ENCODE assay signal across 1 cellular context in genomic region chr14:34063470-34064164, GRCh38.
TF ChIP-seq lines count a peak whose summit lies in the region.

No MANE protein-coding gene starts in this region.

TF ChIP-seq in GM23338, 12 proteins besides CTCF, POLR2A, EP300 and RAD21 (continued from another document):
- TF ChIP-seq, protein P1, sequence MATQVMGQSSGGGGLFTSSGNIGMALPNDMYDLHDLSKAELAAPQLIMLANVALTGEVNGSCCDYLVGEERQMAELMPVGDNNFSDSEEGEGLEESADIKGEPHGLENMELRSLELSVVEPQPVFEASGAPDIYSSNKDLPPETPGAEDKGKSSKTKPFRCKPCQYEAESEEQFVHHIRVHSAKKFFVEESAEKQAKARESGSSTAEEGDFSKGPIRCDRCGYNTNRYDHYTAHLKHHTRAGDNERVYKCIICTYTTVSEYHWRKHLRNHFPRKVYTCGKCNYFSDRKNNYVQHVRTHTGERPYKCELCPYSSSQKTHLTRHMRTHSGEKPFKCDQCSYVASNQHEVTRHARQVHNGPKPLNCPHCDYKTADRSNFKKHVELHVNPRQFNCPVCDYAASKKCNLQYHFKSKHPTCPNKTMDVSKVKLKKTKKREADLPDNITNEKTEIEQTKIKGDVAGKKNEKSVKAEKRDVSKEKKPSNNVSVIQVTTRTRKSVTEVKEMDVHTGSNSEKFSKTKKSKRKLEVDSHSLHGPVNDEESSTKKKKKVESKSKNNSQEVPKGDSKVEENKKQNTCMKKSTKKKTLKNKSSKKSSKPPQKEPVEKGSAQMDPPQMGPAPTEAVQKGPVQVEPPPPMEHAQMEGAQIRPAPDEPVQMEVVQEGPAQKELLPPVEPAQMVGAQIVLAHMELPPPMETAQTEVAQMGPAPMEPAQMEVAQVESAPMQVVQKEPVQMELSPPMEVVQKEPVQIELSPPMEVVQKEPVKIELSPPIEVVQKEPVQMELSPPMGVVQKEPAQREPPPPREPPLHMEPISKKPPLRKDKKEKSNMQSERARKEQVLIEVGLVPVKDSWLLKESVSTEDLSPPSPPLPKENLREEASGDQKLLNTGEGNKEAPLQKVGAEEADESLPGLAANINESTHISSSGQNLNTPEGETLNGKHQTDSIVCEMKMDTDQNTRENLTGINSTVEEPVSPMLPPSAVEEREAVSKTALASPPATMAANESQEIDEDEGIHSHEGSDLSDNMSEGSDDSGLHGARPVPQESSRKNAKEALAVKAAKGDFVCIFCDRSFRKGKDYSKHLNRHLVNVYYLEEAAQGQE (IDR thresholded peaks at IDR 0.05; ENCODE audit: unreplicated experiment) = no peak
- TF ChIP-seq ZNF331 (CRISPR knock-in tag; IDR thresholded peaks at IDR 0.05; ENCODE audit: low read depth) = no peak
- TF ChIP-seq, protein P2, sequence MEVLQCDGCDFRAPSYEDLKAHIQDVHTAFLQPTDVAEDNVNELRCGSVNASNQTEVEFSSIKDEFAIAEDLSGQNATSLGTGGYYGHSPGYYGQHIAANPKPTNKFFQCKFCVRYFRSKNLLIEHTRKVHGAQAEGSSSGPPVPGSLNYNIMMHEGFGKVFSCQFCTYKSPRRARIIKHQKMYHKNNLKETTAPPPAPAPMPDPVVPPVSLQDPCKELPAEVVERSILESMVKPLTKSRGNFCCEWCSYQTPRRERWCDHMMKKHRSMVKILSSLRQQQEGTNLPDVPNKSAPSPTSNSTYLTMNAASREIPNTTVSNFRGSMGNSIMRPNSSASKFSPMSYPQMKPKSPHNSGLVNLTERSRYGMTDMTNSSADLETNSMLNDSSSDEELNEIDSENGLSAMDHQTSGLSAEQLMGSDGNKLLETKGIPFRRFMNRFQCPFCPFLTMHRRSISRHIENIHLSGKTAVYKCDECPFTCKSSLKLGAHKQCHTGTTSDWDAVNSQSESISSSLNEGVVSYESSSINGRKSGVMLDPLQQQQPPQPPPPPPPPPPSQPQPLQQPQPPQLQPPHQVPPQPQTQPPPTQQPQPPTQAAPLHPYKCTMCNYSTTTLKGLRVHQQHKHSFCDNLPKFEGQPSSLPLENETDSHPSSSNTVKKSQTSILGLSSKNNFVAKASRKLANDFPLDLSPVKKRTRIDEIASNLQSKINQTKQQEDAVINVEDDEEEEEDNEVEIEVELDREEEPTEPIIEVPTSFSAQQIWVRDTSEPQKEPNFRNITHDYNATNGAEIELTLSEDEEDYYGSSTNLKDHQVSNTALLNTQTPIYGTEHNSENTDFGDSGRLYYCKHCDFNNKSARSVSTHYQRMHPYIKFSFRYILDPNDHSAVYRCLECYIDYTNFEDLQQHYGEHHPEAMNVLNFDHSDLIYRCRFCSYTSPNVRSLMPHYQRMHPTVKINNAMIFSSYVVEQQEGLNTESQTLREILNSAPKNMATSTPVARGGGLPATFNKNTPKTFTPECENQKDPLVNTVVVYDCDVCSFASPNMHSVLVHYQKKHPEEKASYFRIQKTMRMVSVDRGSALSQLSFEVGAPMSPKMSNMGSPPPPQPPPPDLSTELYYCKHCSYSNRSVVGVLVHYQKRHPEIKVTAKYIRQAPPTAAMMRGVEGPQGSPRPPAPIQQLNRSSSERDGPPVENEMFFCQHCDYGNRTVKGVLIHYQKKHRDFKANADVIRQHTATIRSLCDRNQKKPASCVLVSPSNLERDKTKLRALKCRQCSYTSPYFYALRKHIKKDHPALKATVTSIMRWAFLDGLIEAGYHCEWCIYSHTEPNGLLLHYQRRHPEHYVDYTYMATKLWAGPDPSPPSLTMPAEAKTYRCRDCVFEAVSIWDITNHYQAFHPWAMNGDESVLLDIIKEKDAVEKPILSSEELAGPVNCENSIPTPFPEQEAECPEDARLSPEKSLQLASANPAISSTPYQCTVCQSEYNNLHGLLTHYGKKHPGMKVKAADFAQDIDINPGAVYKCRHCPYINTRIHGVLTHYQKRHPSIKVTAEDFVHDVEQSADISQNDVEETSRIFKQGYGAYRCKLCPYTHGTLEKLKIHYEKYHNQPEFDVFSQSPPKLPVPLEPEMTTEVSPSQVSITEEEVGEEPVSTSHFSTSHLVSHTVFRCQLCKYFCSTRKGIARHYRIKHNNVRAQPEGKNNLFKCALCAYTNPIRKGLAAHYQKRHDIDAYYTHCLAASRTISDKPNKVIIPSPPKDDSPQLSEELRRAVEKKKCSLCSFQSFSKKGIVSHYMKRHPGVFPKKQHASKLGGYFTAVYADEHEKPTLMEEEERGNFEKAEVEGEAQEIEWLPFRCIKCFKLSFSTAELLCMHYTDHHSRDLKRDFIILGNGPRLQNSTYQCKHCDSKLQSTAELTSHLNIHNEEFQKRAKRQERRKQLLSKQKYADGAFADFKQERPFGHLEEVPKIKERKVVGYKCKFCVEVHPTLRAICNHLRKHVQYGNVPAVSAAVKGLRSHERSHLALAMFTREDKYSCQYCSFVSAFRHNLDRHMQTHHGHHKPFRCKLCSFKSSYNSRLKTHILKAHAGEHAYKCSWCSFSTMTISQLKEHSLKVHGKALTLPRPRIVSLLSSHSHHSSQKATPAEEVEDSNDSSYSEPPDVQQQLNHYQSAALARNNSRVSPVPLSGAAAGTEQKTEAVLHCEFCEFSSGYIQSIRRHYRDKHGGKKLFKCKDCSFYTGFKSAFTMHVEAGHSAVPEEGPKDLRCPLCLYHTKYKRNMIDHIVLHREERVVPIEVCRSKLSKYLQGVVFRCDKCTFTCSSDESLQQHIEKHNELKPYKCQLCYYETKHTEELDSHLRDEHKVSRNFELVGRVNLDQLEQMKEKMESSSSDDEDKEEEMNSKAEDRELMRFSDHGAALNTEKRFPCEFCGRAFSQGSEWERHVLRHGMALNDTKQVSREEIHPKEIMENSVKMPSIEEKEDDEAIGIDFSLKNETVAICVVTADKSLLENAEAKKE (CRISPR knock-in tag; IDR thresholded peaks at IDR 0.05) = no peak
- TF ChIP-seq, protein P3, sequence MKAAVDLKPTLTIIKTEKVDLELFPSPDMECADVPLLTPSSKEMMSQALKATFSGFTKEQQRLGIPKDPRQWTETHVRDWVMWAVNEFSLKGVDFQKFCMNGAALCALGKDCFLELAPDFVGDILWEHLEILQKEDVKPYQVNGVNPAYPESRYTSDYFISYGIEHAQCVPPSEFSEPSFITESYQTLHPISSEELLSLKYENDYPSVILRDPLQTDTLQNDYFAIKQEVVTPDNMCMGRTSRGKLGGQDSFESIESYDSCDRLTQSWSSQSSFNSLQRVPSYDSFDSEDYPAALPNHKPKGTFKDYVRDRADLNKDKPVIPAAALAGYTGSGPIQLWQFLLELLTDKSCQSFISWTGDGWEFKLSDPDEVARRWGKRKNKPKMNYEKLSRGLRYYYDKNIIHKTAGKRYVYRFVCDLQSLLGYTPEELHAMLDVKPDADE (IDR thresholded peaks at IDR 0.05) = no peak
- TF ChIP-seq EZH2phosphoT487 (IDR thresholded peaks at IDR 0.05; ENCODE audit: unreplicated experiment) = no peak
- TF ChIP-seq JUNB (IDR thresholded peaks at IDR 0.05; ENCODE audit: unreplicated experiment) = no peak
- TF ChIP-seq NANOG (IDR thresholded peaks at IDR 0.05; ENCODE audit: borderline replicate concordance) = no peak
- no peak for TF ChIP-seq ZNF114 (CRISPR knock-in tag; IDR thresholded peaks at IDR 0.05)
